7 cellular contexts compared by ENCODE assay signal in the genomic region with DNA sequence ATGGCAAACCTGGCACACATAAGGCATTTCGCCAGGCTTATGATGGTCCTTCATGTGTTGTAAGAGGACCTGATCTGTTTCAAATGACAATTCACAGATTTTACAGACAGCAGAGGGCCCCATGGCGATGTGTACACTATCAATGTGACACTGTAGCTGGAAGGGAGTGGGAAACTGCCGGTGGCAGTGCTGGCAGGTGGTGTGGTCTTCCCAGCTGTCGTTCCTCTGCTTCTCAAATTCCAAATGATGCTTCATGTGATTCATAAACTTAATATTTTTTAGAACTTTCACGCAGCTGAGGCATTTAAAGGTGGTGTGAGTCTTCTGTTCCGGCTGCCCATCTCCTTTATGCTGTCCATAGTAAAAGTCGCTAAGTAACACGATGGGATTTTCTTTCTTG. TPM values are rescaled to one million over a fixed set of nuclear protein-coding genes. Genes with fewer than 3 reads are reported as not detected.
"Had no signal": no experiment of that assay in that cellular context is flagged by ENCODE, and none has a peak within 500 bp of the region (broad histone marks: within the 10 kb centered on the region; RNA-seq: fewer than 3 reads in every experiment).

No MANE protein-coding gene starts in this region.

RNA-seq across cellular contexts. Expression of gene ZNF280A, which starts 5.6 kb away (rescaled TPM):
- polyA plus RNA-seq: endothelial cell of umbilical vein; foreskin keratinocyte; lung; naive thymus-derived CD8-positive, alpha-beta T cell; neural cell; psoas muscle; spleen had no signal

RNA-seq across cellular contexts. Expression of gene PRAME, which starts 44.6 kb away (rescaled TPM):
- polyA plus RNA-seq: foreskin keratinocyte; naive thymus-derived CD8-positive, alpha-beta T cell; neural cell had no signal
